ENCODE assay signal across 8 cellular contexts in genomic region chr10:112951349-112952281, GRCh38. TPM values are rescaled to one million over a fixed set of nuclear protein-coding genes. Genes with fewer than 3 reads are reported as not detected.
DNase-seq lines count a peak whose midpoint lies in the region; ATAC-seq and TF ChIP-seq lines count a peak whose summit lies in the region.

No MANE protein-coding gene starts in this region.

- no peak for TF ChIP-seq CTCF in PC-9 (conservative IDR thresholded peaks at IDR 0.05)

- peaks cover 84% of the 10 kb centered on the region for H3K27me3 Mint-ChIP-seq in activated naive CD4-positive, alpha-beta T cell treated with anti-CD3 and anti-CD28 coated beads, Interleukin-2, amount 10 ng/mL, durations not matched to agents 7 days and 5 days

- H3K27ac ChIP-seq in PC-9: peak overlapping the region; percentile 89
- H3K27ac ChIP-seq in aorta (ENCODE audit: low read depth in 1 of 2, low read length in 2 of 2): peak overlapping the region; percentile 96 to 100

- H3K4me3 Mint-ChIP-seq in activated naive CD4-positive, alpha-beta T cell treated with anti-CD3 and anti-CD28 coated beads, Interleukin-2, amount 10 ng/mL, durations not matched to agents 7 days and 5 days: peak overlapping the region; percentile 88

- no peak overlapping the region for H3K27ac Mint-ChIP-seq in activated naive CD4-positive, alpha-beta T cell treated with anti-CD3 and anti-CD28 coated beads, Interleukin-2, amount 10 ng/mL, durations not matched to agents 7 days and 5 days

- H3K9me2 ChIP-seq in PC-9 (ENCODE audit: insufficient read depth): no peaks in the 10 kb centered on the region

- peak; percentile 28 for ATAC-seq in aorta (ENCODE audit: low FRiP score)

- H3K4me1 Mint-ChIP-seq in activated naive CD4-positive, alpha-beta T cell treated with anti-CD3 and anti-CD28 coated beads, Interleukin-2, amount 10 ng/mL, durations not matched to agents 7 days and 5 days: peaks cover 28% of the 10 kb centered on the region

- DNase-seq in NCI-H1417 (lab: John Stamatoyannopoulos, UW) (peak in 2 of 3 experiments; percentile 7 to 11), NCI-H1417 treated with DMSO at 0.1 percent for 48 hours (lab: John Stamatoyannopoulos, UW) (no peak), PC-9 (peak; percentile 44 to 64), foreskin melanocyte (peak; percentile 88), nucleus accumbens (lab: John Stamatoyannopoulos, UW) (peak in 43 of 56 donors; percentile 11 to 76 (median 46)), aorta (peak; percentile 84 to 89), T1000 (lab: John Stamatoyannopoulos, UW) (no peak)
- peak; percentile 44 for DNase-seq in activated naive CD4-positive, alpha-beta T cell treated with anti-CD3 and anti-CD28 coated beads, Interleukin-2, amount 10 ng/mL, durations not matched to agents 7 days and 5 days

- POLR2A ChIA-PET in PC-9 (lab: Charles Lee; ENCODE audit: unreplicated experiment): interaction anchor here (0.6 to 0.8 kb wide), 2 partner anchors 127 to 455 kb away, joined by 4 to 9 read pairs; no protein-coding TSS in a partner anchor

- BruUV-seq in PC-9 (replicated peaks; lab: Mats Ljungman, UMichigan): TSS peak; percentile 25

- peak overlapping the region; percentile 77 for H2AFZ ChIP-seq in PC-9

- H3K4me1 ChIP-seq in PC-9 (replicated peaks; ENCODE audit: insufficient read depth): peaks cover 28% of the 10 kb centered on the region
- H3K4me1 ChIP-seq in aorta (ENCODE audit: control insufficient read depth in 1 of 2, insufficient read depth in 2 of 2, low read length in 2 of 2): peaks cover 2 to 8% of the 10 kb centered on the region in 2 donors

- no peaks in the 10 kb centered on the region for H4K20me1 ChIP-seq in PC-9 (ENCODE audit: insufficient read depth)

- H3K9me3 ChIP-seq in PC-9 (ENCODE audit: insufficient read depth, low read depth) (no peaks in the 10 kb centered on the region), aorta (ENCODE audit: control insufficient read depth, low read length) (no peaks in the 10 kb centered on the region)

- H3K36me3 Mint-ChIP-seq in activated naive CD4-positive, alpha-beta T cell treated with anti-CD3 and anti-CD28 coated beads, Interleukin-2, amount 10 ng/mL, durations not matched to agents 7 days and 5 days: peaks cover 3% of the 10 kb centered on the region

- H3F3A ChIP-seq in PC-9 (ENCODE audit: insufficient read depth, low read depth): peaks cover 10% of the 10 kb centered on the region; the same call in 1 of the 2 replicates

- no peaks in the 10 kb centered on the region for H3K9me3 Mint-ChIP-seq in activated naive CD4-positive, alpha-beta T cell treated with anti-CD3 and anti-CD28 coated beads, Interleukin-2, amount 10 ng/mL, durations not matched to agents 7 days and 5 days

- H3K36me3 ChIP-seq in PC-9 (ENCODE audit: low read depth): no peaks in the 10 kb centered on the region
- no peaks in the 10 kb centered on the region for H3K36me3 ChIP-seq in aorta (ENCODE audit: control insufficient read depth in 1 of 2, insufficient read depth in 2 of 2, low read length in 1 of 2)

- H3K27me3 ChIP-seq in PC-9 (ENCODE audit: insufficient read depth, low read depth): no peaks in the 10 kb centered on the region
- H3K27me3 ChIP-seq in aorta (ENCODE audit: control insufficient read depth in 1 of 2, insufficient read depth in 2 of 2, low read length in 1 of 2): no peaks in the 10 kb centered on the region

- H3K4me3 ChIP-seq in PC-9: peak overlapping the region; percentile 96
- H3K4me3 ChIP-seq in aorta (ENCODE audit: low read length in 2 of 2): peak overlapping the region; percentile 75 to 98

- peaks cover 55% of the 10 kb centered on the region for H3K79me2 ChIP-seq in PC-9 (ENCODE audit: low read depth)

- peak overlapping the region; percentile 97 for H3K4me2 ChIP-seq in PC-9

- CTCF ChIA-PET in PC-9 (lab: Charles Lee): no interaction called here
- CTCF ChIA-PET in activated naive CD4-positive, alpha-beta T cell treated with anti-CD3 and anti-CD28 coated beads, Interleukin-2, amount 10 ng/mL, durations not matched to agents 7 days and 5 days (lab: Charles Lee): no interaction called here

- intact Hi-C loops in PC-9 (cut with micrococcal nuclease; ENCODE audit: unreplicated experiment) (loop anchor here (2.0 to 10.0 kb wide), 6 partner anchors 117 to 475 kb away; no protein-coding TSS in a partner anchor), aorta (cut with DNase I) (loop anchor here (5.0 to 10.0 kb wide), 4 partner anchors 53 to 103 kb away; no protein-coding TSS in a partner anchor)

- 1% methylated on average over 58 to 68 of the region's 68 CpGs for WGBS in aorta, 2 donors

RNA-seq across cellular contexts. Expression of gene TCF7L2, which starts 1.6 kb away (rescaled TPM):
- total RNA-seq in PC-9 (2021) (9.9 and 14.8 TPM in 2 replicates), aorta (10 to 100 TPM; 45.1 to 57.8 TPM)
- 10 to 100 TPM; 14.0 to 24.5 TPM for polyA plus RNA-seq in aorta

Comparison
In these comparisons a context has a peak if more than half of its experiments do, and no peak if none do; other contexts are left out.
1. DNase-seq: peak in NCI-H1417 (2 of 3), PC-9 (2 of 2), activated naive CD4-positive, alpha-beta T cell treated with anti-CD3 and anti-CD28 coated beads, Interleukin-2, amount 10 ng/mL, durations not matched to agents 7 days and 5 days (single experiment), foreskin melanocyte (single experiment), nucleus accumbens (43 of 56) and aorta (2 of 2); none in NCI-H1417 treated with DMSO at 0.1 percent for 48 hours (single experiment) and T1000 (single experiment).